Comparison of ENCODE assay signal across 18 cellular contexts in genomic region chr16:68230956-68231355, GRCh38. TPM values are rescaled to one million over a fixed set of nuclear protein-coding genes. Genes with fewer than 3 reads are reported as not detected.
DNase-seq lines count a peak whose midpoint lies in the region; ATAC-seq, FAIRE-seq and TF ChIP-seq lines count a peak whose summit lies in the region.
"Had no signal": no experiment of that assay in that cellular context is flagged by ENCODE, and none has a peak within 500 bp of the region (broad histone marks: within the 10 kb centered on the region; RNA-seq: fewer than 3 reads in every experiment).

No MANE protein-coding gene starts in this region.

- TF ChIP-seq POLR2A in HepG2 (IDR thresholded peaks at IDR 0.05; ENCODE audit: insufficient read depth in 1 of 2, low read depth in 2 of 2, low read length in 2 of 2), result no peak

- in situ Hi-C loops in HepG2 (cut with HindIII; ENCODE audit: extremely low pct_ligation_motif_present, low pct_unique_long_range_greater_than_20kb), result loop anchor here (10.0 kb wide), 1 partner anchor 146 kb away; the partner anchor contains the start of gene NFATC3

- peaks cover 2% of the 10 kb centered on the region for H3K27me3 Mint-ChIP-seq in activated CD4-positive, alpha-beta memory T cell treated with anti-CD3 and anti-CD28 coated beads, Interleukin-2, amount 10 ng/mL, durations not matched to agents 7 days and 5 days
- H3K27me3 Mint-ChIP-seq in activated CD4-positive, alpha-beta memory T cell treated with anti-CD3 and anti-CD28 coated beads for 36 hours, result no peaks in the 10 kb centered on the region
- no peaks in the 10 kb centered on the region for H3K27me3 Mint-ChIP-seq in T-helper 17 cell

- peaks cover 25% of the 10 kb centered on the region for H3K79me2 ChIP-seq in HepG2 (ENCODE audit: insufficient read depth, low read length)

- peaks cover 35% of the 10 kb centered on the region for H3K36me3 Mint-ChIP-seq in activated CD4-positive, alpha-beta memory T cell treated with anti-CD3 and anti-CD28 coated beads, Interleukin-2, amount 10 ng/mL, durations not matched to agents 7 days and 5 days (ENCODE audit: low read depth)
- peaks cover 4% of the 10 kb centered on the region for H3K36me3 Mint-ChIP-seq in activated CD4-positive, alpha-beta memory T cell treated with anti-CD3 and anti-CD28 coated beads for 36 hours
- H3K36me3 Mint-ChIP-seq in T-helper 17 cell (ENCODE audit: low read depth), result no peaks in the 10 kb centered on the region
- peaks cover 68% of the 10 kb centered on the region for H3K36me3 Mint-ChIP-seq in stimulated activated effector memory CD8-positive, alpha-beta T cell treated with anti-CD3 and anti-CD28 coated beads, Interleukin-12 subunit alpha, Interleukin-12 subunit beta, amount 100 ng/mL, for 72 hours

- FAIRE-seq in HepG2 (lab: Jason Lieb, UNC), result no peak

- no peak overlapping the region for H3K4me3 ChIP-seq in HepG2 (replicated peaks in 1 of 3; ENCODE audit: insufficient read depth in 1 of 3, low read depth in 2 of 3, low read length in 3 of 3)

- ATAC-seq in T-helper 17 cell (no peak), HepG2 (no peak), HG02852 (IDR thresholded peaks at IDR 0.05; ENCODE audit: unreplicated experiment) (no peak)
- ATAC-seq in stimulated activated effector memory CD8-positive, alpha-beta T cell treated with anti-CD3 and anti-CD28 coated beads, Interleukin-12 subunit alpha, Interleukin-12 subunit beta, amount 100 ng/mL, for 72 hours, result no peak

- WGBS in HepG2 (ENCODE audit: low lambda C conversion rate), result 96% methylated on average over 12 of the region's 12 CpGs

- CTCF ChIA-PET in activated CD4-positive, alpha-beta memory T cell treated with anti-CD3 and anti-CD28 coated beads, Interleukin-2, amount 10 ng/mL, durations not matched to agents 7 days and 5 days (lab: Charles Lee), result interaction anchor here (0.6 to 1.3 kb wide), 2 partner anchors 137 to 246 kb away, joined by 3 read pairs; no protein-coding TSS in a partner anchor
- CTCF ChIA-PET in activated CD4-positive, alpha-beta memory T cell treated with anti-CD3 and anti-CD28 coated beads for 36 hours (lab: Charles Lee), result interaction anchor here (1.5 to 1.6 kb wide), 3 partner anchors 31 to 160 kb away, joined by 4 to 7 read pairs (median 6); no protein-coding TSS in a partner anchor
- CTCF ChIA-PET in HepG2 (lab: Yijun Ruan, JAX; ENCODE audit: low intra/inter-chr PET ratio, low total read pairs), result no interaction called here

- TF ChIP-seq EP300 in HepG2 (IDR thresholded peaks at IDR 0.05; ENCODE audit: low read depth in 2 of 2, low read length in 2 of 2) (no peak), HepG2 (CRISPR knock-in tag; IDR thresholded peaks at IDR 0.05; ENCODE audit: borderline replicate concordance) (no peak)

- POLR2A ChIA-PET in activated CD4-positive, alpha-beta memory T cell treated with anti-CD3 and anti-CD28 coated beads, Interleukin-2, amount 10 ng/mL, durations not matched to agents 7 days and 5 days (lab: Charles Lee), result no interaction called here
- POLR2A ChIA-PET in activated CD4-positive, alpha-beta memory T cell treated with anti-CD3 and anti-CD28 coated beads for 36 hours (lab: Charles Lee), result no interaction called here
- POLR2A ChIA-PET in HepG2 (lab: Yijun Ruan, JAX), result interaction anchor here (0.9 to 1.5 kb wide), 3 partner anchors 27 to 180 kb away, joined by 3 to 5 read pairs (median 5); partner anchors contain the start of gene NFATC3

- intact Hi-C loops in activated CD4-positive, alpha-beta memory T cell treated with anti-CD3 and anti-CD28 coated beads for 36 hours (cut with micrococcal nuclease), result no loop called here
- intact Hi-C loops in HepG2 (cut with micrococcal nuclease; ENCODE audit: unreplicated experiment), result no loop called here
- intact Hi-C loops in cardiac septum (cut with DNase I), result loop anchor here (2.0 to 10.0 kb wide), 4 partner anchors 136 to 414 kb away; partner anchors contain the start of gene NRN1L

- H3K4me1 Mint-ChIP-seq in activated CD4-positive, alpha-beta memory T cell treated with anti-CD3 and anti-CD28 coated beads, Interleukin-2, amount 10 ng/mL, durations not matched to agents 7 days and 5 days, result peaks cover 31% of the 10 kb centered on the region
- peaks cover 29% of the 10 kb centered on the region for H3K4me1 Mint-ChIP-seq in activated CD4-positive, alpha-beta memory T cell treated with anti-CD3 and anti-CD28 coated beads for 36 hours (ENCODE audit: low read depth)
- H3K4me1 Mint-ChIP-seq in T-helper 17 cell, result peaks cover 23% of the 10 kb centered on the region
- peaks cover 33% of the 10 kb centered on the region for H3K4me1 Mint-ChIP-seq in stimulated activated effector memory CD8-positive, alpha-beta T cell treated with anti-CD3 and anti-CD28 coated beads, Interleukin-12 subunit alpha, Interleukin-12 subunit beta, amount 100 ng/mL, for 72 hours

- no peak for TF ChIP-seq RAD21 in HepG2 (CRISPR knock-in tag; IDR thresholded peaks at IDR 0.05)

- H3K4me3 Mint-ChIP-seq in activated CD4-positive, alpha-beta memory T cell treated with anti-CD3 and anti-CD28 coated beads, Interleukin-2, amount 10 ng/mL, durations not matched to agents 7 days and 5 days, result no peak overlapping the region
- H3K4me3 Mint-ChIP-seq in activated CD4-positive, alpha-beta memory T cell treated with anti-CD3 and anti-CD28 coated beads for 36 hours, result no peak overlapping the region
- no peak overlapping the region for H3K4me3 Mint-ChIP-seq in T-helper 17 cell
- no peak overlapping the region for H3K4me3 Mint-ChIP-seq in stimulated activated effector memory CD8-positive, alpha-beta T cell treated with anti-CD3 and anti-CD28 coated beads, Interleukin-12 subunit alpha, Interleukin-12 subunit beta, amount 100 ng/mL, for 72 hours
- H3K4me3 Mint-ChIP-seq: H9 had no signal

- DNase-seq in activated CD4-positive, alpha-beta memory T cell treated with anti-CD3 and anti-CD28 coated beads, Interleukin-2, amount 10 ng/mL, durations not matched to agents 7 days and 5 days, result no peak
- DNase-seq in activated CD4-positive, alpha-beta memory T cell treated with anti-CD3 and anti-CD28 coated beads for 36 hours, result no peak
- DNase-seq in T-helper 17 cell (no peak), HepG2 (ENCODE audit: low spot score) (no peak), SIG-M5 treated with dmso at 0.1 percent for 504 hours (lab: John Stamatoyannopoulos, UW; ENCODE audit: unreplicated experiment) (no peak), cardiac septum (ENCODE audit: low spot score) (no peak)
- no peak for DNase-seq in stimulated activated effector memory CD8-positive, alpha-beta T cell treated with anti-CD3 and anti-CD28 coated beads, Interleukin-12 subunit alpha, Interleukin-12 subunit beta, amount 100 ng/mL, for 72 hours (ENCODE audit: low spot score in 2 of 2)
- DNase-seq: C1 segment of cervical spinal cord, DMS79 treated with DMSO at 0.1 percent for 48 hours, H9, KG1, NCI-H1436, NCI-H2029, NCI-H2171 treated with DMSO at 0.1 percent for 48 hours, NCI-H748 treated with DMSO at 0.1 percent for 48 hours, OCI-M1, RPMI8226 had no signal

- H3K9me3 ChIP-seq in T-helper 17 cell (ENCODE audit: control insufficient read depth, low read length, poor library complexity, severe bottlenecking) (no peaks in the 10 kb centered on the region), HepG2 (ENCODE audit: low read length) (no peaks in the 10 kb centered on the region)

- no peak for TF ChIP-seq CTCF in HepG2 (CRISPR knock-in tag; IDR thresholded peaks at IDR 0.05)

- BruUV-seq in HepG2 (replicated peaks; lab: Mats Ljungman, UMichigan), result no TSS peak

- H2AFZ ChIP-seq in HepG2 (ENCODE audit: low read length), result no peak overlapping the region

- no peak overlapping the region for H3K9ac ChIP-seq in HepG2 (ENCODE audit: insufficient read depth, low read depth, low read length)

- H3K36me3 ChIP-seq in HepG2 (replicated peaks in 1 of 2; ENCODE audit: control insufficient read depth in 1 of 2, insufficient read depth in 2 of 2, low read length in 2 of 2), result peaks cover 39 to 69% of the 10 kb centered on the region in 2 experiments

- H3K9me3 Mint-ChIP-seq in activated CD4-positive, alpha-beta memory T cell treated with anti-CD3 and anti-CD28 coated beads, Interleukin-2, amount 10 ng/mL, durations not matched to agents 7 days and 5 days, result no peaks in the 10 kb centered on the region
- H3K9me3 Mint-ChIP-seq in activated CD4-positive, alpha-beta memory T cell treated with anti-CD3 and anti-CD28 coated beads for 36 hours, result no peaks in the 10 kb centered on the region
- H3K9me3 Mint-ChIP-seq in stimulated activated effector memory CD8-positive, alpha-beta T cell treated with anti-CD3 and anti-CD28 coated beads, Interleukin-12 subunit alpha, Interleukin-12 subunit beta, amount 100 ng/mL, for 72 hours, result no peaks in the 10 kb centered on the region
- H3K9me3 Mint-ChIP-seq: H9 had no signal

- H4K20me1 ChIP-seq in HepG2 (ENCODE audit: insufficient read depth, low read length), result peaks cover 44% of the 10 kb centered on the region

- H3K27ac ChIP-seq in HepG2 (ENCODE audit: extremely low read length, insufficient read depth, low read length), result no peak overlapping the region

- peaks cover 42% of the 10 kb centered on the region for H3K4me1 ChIP-seq in HepG2 (ENCODE audit: insufficient read depth, low read length)

- H3K27me3 ChIP-seq in HepG2 (ENCODE audit: control insufficient read depth in 1 of 2, insufficient read depth in 2 of 2, low read length in 2 of 2), result no peaks in the 10 kb centered on the region; a peak in 1 of 5 replicates

- H3K27ac Mint-ChIP-seq in activated CD4-positive, alpha-beta memory T cell treated with anti-CD3 and anti-CD28 coated beads, Interleukin-2, amount 10 ng/mL, durations not matched to agents 7 days and 5 days, result peak overlapping the region; percentile 23
- H3K27ac Mint-ChIP-seq in activated CD4-positive, alpha-beta memory T cell treated with anti-CD3 and anti-CD28 coated beads for 36 hours, result no peak overlapping the region
- H3K27ac Mint-ChIP-seq in T-helper 17 cell, result peak overlapping the region; percentile 69
- H3K27ac Mint-ChIP-seq in stimulated activated effector memory CD8-positive, alpha-beta T cell treated with anti-CD3 and anti-CD28 coated beads, Interleukin-12 subunit alpha, Interleukin-12 subunit beta, amount 100 ng/mL, for 72 hours, result peak overlapping the region; percentile 23
- H3K27ac Mint-ChIP-seq: H9 had no signal

- H3K4me2 ChIP-seq in HepG2 (ENCODE audit: low read depth, low read length), result no peak overlapping the region

RNA-seq across cellular contexts. Expression of gene ESRP2, which starts 5.0 kb away (rescaled TPM):
- total RNA-seq in activated CD4-positive, alpha-beta memory T cell treated with anti-CD3 and anti-CD28 coated beads, Interleukin-2, amount 10 ng/mL, durations not matched to agents 7 days and 5 days, result not detected
- total RNA-seq in activated CD4-positive, alpha-beta memory T cell treated with anti-CD3 and anti-CD28 coated beads for 36 hours, result under 1 TPM; 0.27 to 0.59 TPM
- under 1 TPM; 0.10 to 0.16 TPM for total RNA-seq in T-helper 17 cell
- total RNA-seq in HepG2 (2016; rRNA removed; fragmentation: Illumina TruSeq; extraction: Trizol), result 17.1 and 21.1 TPM in 2 replicates
- 6.8 and 7.6 TPM in 2 replicates for total RNA-seq in HepG2 (2016; cell fraction: cytosol; rRNA removed; fragmentation: Illumina TruSeq; extraction: Trizol; ENCODE audit: low read depth)
- 14.0 and 20.2 TPM in 2 replicates for total RNA-seq in HepG2 (2016; cell fraction: insoluble cytoplasmic fraction; rRNA removed; fragmentation: Illumina TruSeq; extraction: Trizol)
- total RNA-seq in HepG2 (2016; cell fraction: membrane; rRNA removed; fragmentation: Illumina TruSeq; extraction: Trizol), result 8.4 and 9.8 TPM in 2 replicates
- 30.8 and 33.0 TPM in 2 replicates for total RNA-seq in HepG2 (2016; cell fraction: nucleus; rRNA removed; fragmentation: Illumina TruSeq; extraction: Trizol)
- 32.4 and 36.3 TPM in 2 replicates for polyA plus RNA-seq in HepG2 (2011; rRNA removed)
- 15.3 and 21.4 TPM in 2 replicates for polyA plus RNA-seq in HepG2 (2011; cell fraction: cytosol; rRNA removed)
- 149 and 178 TPM in 2 replicates for polyA plus RNA-seq in HepG2 (2011; cell fraction: nucleus; rRNA removed)
- polyA plus RNA-seq in HepG2 (2012), result 22.9 and 25.0 TPM in 2 replicates
- 1.9 and 2.0 TPM in 2 replicates for polyA plus RNA-seq in HepG2 (2016; cell fraction: cytosol; fragmentation: Illumina TruSeq; extraction: Trizol; ENCODE audit: low read depth)
- polyA plus RNA-seq in HepG2 (2016; cell fraction: insoluble cytoplasmic fraction; fragmentation: Illumina TruSeq; extraction: Trizol; ENCODE audit: low read depth), result 20.9 and 25.3 TPM in 2 replicates
- polyA plus RNA-seq in HepG2 (2016; cell fraction: membrane; fragmentation: Illumina TruSeq; extraction: Trizol; ENCODE audit: low read depth), result 6.3 and 6.7 TPM in 2 replicates
- 75.9 and 77.2 TPM in 2 replicates for polyA plus RNA-seq in HepG2 (2016; cell fraction: nucleus; fragmentation: Illumina TruSeq; extraction: Trizol; ENCODE audit: insufficient read depth, low read depth)
- polyA minus RNA-seq in HepG2 (2011; rRNA and poly(A)+ RNA removed; ENCODE audit: low replicate concordance), result 91.8 and 102 TPM in 2 replicates
- polyA minus RNA-seq in HepG2 (2011; cell fraction: cytosol; rRNA and poly(A)+ RNA removed), result 22.4 and 22.8 TPM in 2 replicates
- polyA minus RNA-seq in HepG2 (2011; cell fraction: nucleus; rRNA and poly(A)+ RNA removed), result 79.8 and 79.9 TPM in 2 replicates
- total RNA-seq in cardiac septum, result not detected

RNA-seq across cellular contexts. Expression of gene PLA2G15, which starts 14.2 kb away (rescaled TPM):
- total RNA-seq in activated CD4-positive, alpha-beta memory T cell treated with anti-CD3 and anti-CD28 coated beads, Interleukin-2, amount 10 ng/mL, durations not matched to agents 7 days and 5 days, result 1 to 10 TPM; 7.4 to 7.5 TPM
- total RNA-seq in activated CD4-positive, alpha-beta memory T cell treated with anti-CD3 and anti-CD28 coated beads for 36 hours, result 1 to 10 TPM; 8.0 to 8.7 TPM
- total RNA-seq in T-helper 17 cell (1 to 10 TPM; 6.6 to 7.4 TPM), HepG2 (2016; rRNA removed; fragmentation: Illumina TruSeq; extraction: Trizol) (9.9 and 14.4 TPM in 2 replicates), cardiac septum (46.7 TPM)
- total RNA-seq in HepG2 (2016; cell fraction: cytosol; rRNA removed; fragmentation: Illumina TruSeq; extraction: Trizol; ENCODE audit: low read depth), result 1.6 and 1.9 TPM in 2 replicates
- 8.0 and 15.5 TPM in 2 replicates for total RNA-seq in HepG2 (2016; cell fraction: insoluble cytoplasmic fraction; rRNA removed; fragmentation: Illumina TruSeq; extraction: Trizol)
- 4.8 and 5.1 TPM in 2 replicates for total RNA-seq in HepG2 (2016; cell fraction: membrane; rRNA removed; fragmentation: Illumina TruSeq; extraction: Trizol)
- 16.6 and 20.9 TPM in 2 replicates for total RNA-seq in HepG2 (2016; cell fraction: nucleus; rRNA removed; fragmentation: Illumina TruSeq; extraction: Trizol)
- 23.7 and 30.2 TPM in 2 replicates for polyA plus RNA-seq in HepG2 (2011; rRNA removed)
- polyA plus RNA-seq in HepG2 (2011; cell fraction: cytosol; rRNA removed), result 18.0 and 24.3 TPM in 2 replicates
- 25.8 and 28.3 TPM in 2 replicates for polyA plus RNA-seq in HepG2 (2011; cell fraction: nucleus; rRNA removed)
- 14.5 and 15.3 TPM in 2 replicates for polyA plus RNA-seq in HepG2 (2012)
- 1.2 and 1.8 TPM in 2 replicates for polyA plus RNA-seq in HepG2 (2016; cell fraction: cytosol; fragmentation: Illumina TruSeq; extraction: Trizol; ENCODE audit: low read depth)
- 8.4 and 8.8 TPM in 2 replicates for polyA plus RNA-seq in HepG2 (2016; cell fraction: insoluble cytoplasmic fraction; fragmentation: Illumina TruSeq; extraction: Trizol; ENCODE audit: low read depth)
- polyA plus RNA-seq in HepG2 (2016; cell fraction: membrane; fragmentation: Illumina TruSeq; extraction: Trizol; ENCODE audit: low read depth), result 2.6 and 3.5 TPM in 2 replicates
- polyA plus RNA-seq in HepG2 (2016; cell fraction: nucleus; fragmentation: Illumina TruSeq; extraction: Trizol; ENCODE audit: insufficient read depth, low read depth), result 29.5 and 29.9 TPM in 2 replicates
- polyA minus RNA-seq in HepG2 (2011; rRNA and poly(A)+ RNA removed; ENCODE audit: low replicate concordance), result 18.7 and 48.3 TPM in 2 replicates
- polyA minus RNA-seq in HepG2 (2011; cell fraction: cytosol; rRNA and poly(A)+ RNA removed), result 13.9 and 15.8 TPM in 2 replicates
- polyA minus RNA-seq in HepG2 (2011; cell fraction: nucleus; rRNA and poly(A)+ RNA removed), result 5.9 and 8.5 TPM in 2 replicates

RNA-seq across cellular contexts. Expression of gene SLC7A6, which starts 33.4 kb away (rescaled TPM):
- 10 to 100 TPM; 66.7 to 68.9 TPM for total RNA-seq in activated CD4-positive, alpha-beta memory T cell treated with anti-CD3 and anti-CD28 coated beads, Interleukin-2, amount 10 ng/mL, durations not matched to agents 7 days and 5 days
- 10 to 100 TPM; 62.8 to 63.8 TPM for total RNA-seq in activated CD4-positive, alpha-beta memory T cell treated with anti-CD3 and anti-CD28 coated beads for 36 hours
- total RNA-seq in T-helper 17 cell (100 to 1,000 TPM; 148 to 171 TPM), HepG2 (2016; rRNA removed; fragmentation: Illumina TruSeq; extraction: Trizol) (25.4 and 35.8 TPM in 2 replicates), cardiac septum (42.4 TPM)
- total RNA-seq in HepG2 (2016; cell fraction: cytosol; rRNA removed; fragmentation: Illumina TruSeq; extraction: Trizol; ENCODE audit: low read depth), result 116 and 121 TPM in 2 replicates
- total RNA-seq in HepG2 (2016; cell fraction: insoluble cytoplasmic fraction; rRNA removed; fragmentation: Illumina TruSeq; extraction: Trizol), result 25.1 and 35.3 TPM in 2 replicates
- 38.4 and 41.5 TPM in 2 replicates for total RNA-seq in HepG2 (2016; cell fraction: membrane; rRNA removed; fragmentation: Illumina TruSeq; extraction: Trizol)
- 53.5 and 62.4 TPM in 2 replicates for total RNA-seq in HepG2 (2016; cell fraction: nucleus; rRNA removed; fragmentation: Illumina TruSeq; extraction: Trizol)
- polyA plus RNA-seq in HepG2 (2011; rRNA removed), result 67.4 and 70.8 TPM in 2 replicates
- 38.1 and 42.5 TPM in 2 replicates for polyA plus RNA-seq in HepG2 (2011; cell fraction: cytosol; rRNA removed)
- polyA plus RNA-seq in HepG2 (2011; cell fraction: nucleus; rRNA removed), result 195 and 234 TPM in 2 replicates
- 29.8 and 35.6 TPM in 2 replicates for polyA plus RNA-seq in HepG2 (2012)
- 4.5 and 5.9 TPM in 2 replicates for polyA plus RNA-seq in HepG2 (2016; cell fraction: cytosol; fragmentation: Illumina TruSeq; extraction: Trizol; ENCODE audit: low read depth)
- polyA plus RNA-seq in HepG2 (2016; cell fraction: insoluble cytoplasmic fraction; fragmentation: Illumina TruSeq; extraction: Trizol; ENCODE audit: low read depth), result 17.5 and 18.7 TPM in 2 replicates
- polyA plus RNA-seq in HepG2 (2016; cell fraction: membrane; fragmentation: Illumina TruSeq; extraction: Trizol; ENCODE audit: low read depth), result 8.7 and 9.5 TPM in 2 replicates
- 86.8 and 104 TPM in 2 replicates for polyA plus RNA-seq in HepG2 (2016; cell fraction: nucleus; fragmentation: Illumina TruSeq; extraction: Trizol; ENCODE audit: insufficient read depth, low read depth)
- 346 and 374 TPM in 2 replicates for polyA minus RNA-seq in HepG2 (2011; rRNA and poly(A)+ RNA removed; ENCODE audit: low replicate concordance)
- polyA minus RNA-seq in HepG2 (2011; cell fraction: cytosol; rRNA and poly(A)+ RNA removed), result 39.3 and 39.6 TPM in 2 replicates
- 114 and 135 TPM in 2 replicates for polyA minus RNA-seq in HepG2 (2011; cell fraction: nucleus; rRNA and poly(A)+ RNA removed)
